ENCODE assay signal across 19 cellular contexts in the genomic region with DNA sequence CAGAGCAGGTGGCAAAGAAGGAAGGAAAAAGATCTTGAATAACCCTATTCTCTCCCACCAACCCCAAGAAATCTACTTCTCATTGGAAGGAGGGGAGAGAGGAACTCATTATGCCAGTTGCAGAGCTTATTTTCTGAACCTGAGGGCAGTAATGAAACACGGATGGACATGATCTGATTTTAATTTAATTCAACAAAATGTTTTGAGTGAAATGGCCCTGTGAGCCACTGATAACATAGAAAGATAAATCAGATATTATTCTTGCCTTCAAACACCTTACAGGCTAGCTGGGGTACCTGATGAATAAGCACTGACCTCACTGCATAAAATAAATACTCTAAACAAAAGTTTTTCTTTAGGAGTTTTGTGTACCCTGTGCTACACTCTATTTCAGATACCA. TPM values are rescaled to one million over a fixed set of nuclear protein-coding genes. Genes with fewer than 3 reads are reported as not detected.
DNase-seq lines count a peak whose midpoint lies in the region; ATAC-seq and TF ChIP-seq lines count a peak whose summit lies in the region.
"Had no signal": no experiment of that assay in that cellular context is flagged by ENCODE, and none has a peak within 500 bp of the region (broad histone marks: within the 10 kb centered on the region; RNA-seq: fewer than 3 reads in every experiment).

No MANE protein-coding gene starts in this region.

- H4K20me1 ChIP-seq in Karpas-422 (ENCODE audit: insufficient read depth, low read depth, low read length) = no peaks in the 10 kb centered on the region

- ATAC-seq in natural killer cell treated with Interleukin-12 subunit alpha and Interleukin-12 subunit beta and Interleukin-15 and Interleukin-18, amount 100 ng/mL, for 72 hours = no peak
- no peak for ATAC-seq in natural killer cell
- no peak for ATAC-seq in HG02981 (IDR thresholded peaks at IDR 0.05; ENCODE audit: unreplicated experiment)
- ATAC-seq in GM18907 (IDR thresholded peaks at IDR 0.05; ENCODE audit: unreplicated experiment) = no peak
- ATAC-seq: left ventricle myocardium superior had no signal

- H3K27me3 ChIP-seq in Karpas-422 (ENCODE audit: low read length) = no peaks in the 10 kb centered on the region
- H3K27me3 ChIP-seq: esophagus muscularis mucosa, pancreas, SJSA1 had no signal

- peak overlapping the region; percentile 16 for H3K4me2 ChIP-seq in Karpas-422 (ENCODE audit: low read depth, low read length, poor library complexity, severe bottlenecking)
- H3K4me2 ChIP-seq: PC-9 had no signal

- intact Hi-C loops in natural killer cell (cut with micrococcal nuclease) = no loop called here

- no peaks in the 10 kb centered on the region for H3K9me2 ChIP-seq in Karpas-422 (replicated peaks; ENCODE audit: insufficient read depth, low read length)

- H3K27ac ChIP-seq in Karpas-422 (ENCODE audit: low read length) = peak overlapping the region; percentile 63
- H3K27ac ChIP-seq: esophagus muscularis mucosa, pancreas, PC-9, SJSA1 had no signal

- H3K79me2 ChIP-seq in Karpas-422 (ENCODE audit: low read length) = peaks cover 10% of the 10 kb centered on the region; the same call in 1 of the 2 replicates

- H3K4me1 ChIP-seq in Karpas-422 (ENCODE audit: low read length) = peaks cover 36% of the 10 kb centered on the region
- H3K4me1 ChIP-seq: pancreas had no signal

- H3K9ac ChIP-seq in Karpas-422 (ENCODE audit: low read length) = no peak overlapping the region

- no peak for DNase-seq in natural killer cell treated with Interleukin-12 subunit alpha and Interleukin-12 subunit beta and Interleukin-15 and Interleukin-18, amount 100 ng/mL, for 72 hours (ENCODE audit: low spot score)
- DNase-seq in natural killer cell (no peak), Karpas-422 (no peak), NCI-H1930 (lab: John Stamatoyannopoulos, UW) (no peak)
- DNase-seq: amniotic stem cell, caudate nucleus, DMS 273 treated with DMSO at 0.1 percent for 48 hours, H9, left ventricle myocardium superior, NCI-H1105, NCI-H526 treated with DMSO at 0.1 percent for 48 hours, pancreas, PC-9 had no signal

- no peaks in the 10 kb centered on the region for H3K36me3 Mint-ChIP-seq in natural killer cell treated with Interleukin-12 subunit alpha and Interleukin-12 subunit beta and Interleukin-15 and Interleukin-18, amount 100 ng/mL, for 72 hours
- H3K36me3 Mint-ChIP-seq in natural killer cell = no peaks in the 10 kb centered on the region
- H3K36me3 Mint-ChIP-seq in activated naive CD8-positive, alpha-beta T cell = peaks cover 14% of the 10 kb centered on the region

- H3K4me3 ChIP-seq in Karpas-422 (ENCODE audit: low read length) = no peak overlapping the region
- H3K4me3 ChIP-seq: esophagus muscularis mucosa, pancreas, PC-9, SJSA1 had no signal

- H3K4me1 Mint-ChIP-seq in natural killer cell treated with Interleukin-12 subunit alpha and Interleukin-12 subunit beta and Interleukin-15 and Interleukin-18, amount 100 ng/mL, for 72 hours (ENCODE audit: low read depth in 2 of 2) = peaks cover 4 to 30% of the 10 kb centered on the region in 2 donors
- H3K4me1 Mint-ChIP-seq in natural killer cell = no peaks in the 10 kb centered on the region
- peaks cover 50% of the 10 kb centered on the region for H3K4me1 Mint-ChIP-seq in activated naive CD8-positive, alpha-beta T cell (ENCODE audit: low read depth)
- H3K4me1 Mint-ChIP-seq: H9 had no signal

- H3K9me3 ChIP-seq in Karpas-422 (ENCODE audit: low read length) = no peaks in the 10 kb centered on the region
- H3K9me3 ChIP-seq: esophagus muscularis mucosa, pancreas, SJSA1 had no signal

- no peaks in the 10 kb centered on the region for H3K27me3 Mint-ChIP-seq in natural killer cell treated with Interleukin-12 subunit alpha and Interleukin-12 subunit beta and Interleukin-15 and Interleukin-18, amount 100 ng/mL, for 72 hours
- H3K27me3 Mint-ChIP-seq in natural killer cell (ENCODE audit: low read depth in 2 of 2) = no peaks in the 10 kb centered on the region
- no peaks in the 10 kb centered on the region for H3K27me3 Mint-ChIP-seq in activated naive CD8-positive, alpha-beta T cell

- H3K4me3 Mint-ChIP-seq in natural killer cell treated with Interleukin-12 subunit alpha and Interleukin-12 subunit beta and Interleukin-15 and Interleukin-18, amount 100 ng/mL, for 72 hours = no peak overlapping the region
- H3K4me3 Mint-ChIP-seq in natural killer cell = no peak overlapping the region
- peak overlapping the region; percentile 32 for H3K4me3 Mint-ChIP-seq in activated naive CD8-positive, alpha-beta T cell
- H3K4me3 Mint-ChIP-seq: H9 had no signal

- no peak for TF ChIP-seq CTCF in natural killer cell (IDR thresholded peaks at IDR 0.05)

- no peak overlapping the region for H2AFZ ChIP-seq in Karpas-422 (ENCODE audit: low read length)
- H2AFZ ChIP-seq: PC-9 had no signal

- H3K27ac Mint-ChIP-seq in natural killer cell treated with Interleukin-12 subunit alpha and Interleukin-12 subunit beta and Interleukin-15 and Interleukin-18, amount 100 ng/mL, for 72 hours = peak overlapping the region; percentile 50 to 67
- no peak overlapping the region for H3K27ac Mint-ChIP-seq in natural killer cell
- H3K27ac Mint-ChIP-seq in activated naive CD8-positive, alpha-beta T cell = peak overlapping the region; percentile 88

- peaks cover 21% of the 10 kb centered on the region for H3K36me3 ChIP-seq in Karpas-422 (ENCODE audit: insufficient read depth, low read length)
- H3K36me3 ChIP-seq: esophagus muscularis mucosa, pancreas, SJSA1 had no signal

- no peaks in the 10 kb centered on the region for H3K9me3 Mint-ChIP-seq in natural killer cell treated with Interleukin-12 subunit alpha and Interleukin-12 subunit beta and Interleukin-15 and Interleukin-18, amount 100 ng/mL, for 72 hours
- H3K9me3 Mint-ChIP-seq in natural killer cell = no peaks in the 10 kb centered on the region
- no peaks in the 10 kb centered on the region for H3K9me3 Mint-ChIP-seq in activated naive CD8-positive, alpha-beta T cell (ENCODE audit: low read depth)
- H3K9me3 Mint-ChIP-seq: H9 had no signal

RNA-seq across cellular contexts. Expression of gene DAPP1, which starts 30.3 kb away (rescaled TPM):
- total RNA-seq in natural killer cell treated with Interleukin-12 subunit alpha and Interleukin-12 subunit beta and Interleukin-15 and Interleukin-18, amount 100 ng/mL, for 72 hours = 10 to 100 TPM; 15.9 to 23.4 TPM
- total RNA-seq in natural killer cell = 1 to 10 TPM; 5.9 to 7.3 (median 6.8) TPM
- 49.1 and 102 TPM in 2 replicates for total RNA-seq in Karpas-422 (2014; rRNA removed; shearing (Covaris generic); ENCODE audit: low replicate concordance)
- total RNA-seq: glomerular endothelial cell, H9 had no signal

RNA-seq across cellular contexts. Expression of gene LAMTOR3, which starts 47.3 kb away (rescaled TPM):
- total RNA-seq in natural killer cell treated with Interleukin-12 subunit alpha and Interleukin-12 subunit beta and Interleukin-15 and Interleukin-18, amount 100 ng/mL, for 72 hours = 10 to 100 TPM; 13.9 to 32.3 TPM
- 10 to 100 TPM; 18.1 to 29.9 (median 25.9) TPM for total RNA-seq in natural killer cell
- 18.9 and 59.9 TPM in 2 replicates for total RNA-seq in Karpas-422 (2014; rRNA removed; shearing (Covaris generic); ENCODE audit: low replicate concordance)

Comparison
In these comparisons a context has a peak if more than half of its experiments do, and no peak if none do; other contexts are left out.
1. H3K27ac Mint-ChIP-seq: peak in natural killer cell treated with Interleukin-12 subunit alpha and Interleukin-12 subunit beta and Interleukin-15 and Interleukin-18, amount 100 ng/mL, for 72 hours (2 of 2) and activated naive CD8-positive, alpha-beta T cell (single experiment); none in natural killer cell (0 of 2).